8 cellular contexts compared by ENCODE assay signal in genomic region chr9:74953235-74953741, GRCh38. TPM values are rescaled to one million over a fixed set of nuclear protein-coding genes. Genes with fewer than 3 reads are reported as not detected.
DNase-seq lines count a peak whose midpoint lies in the region; ATAC-seq and TF ChIP-seq lines count a peak whose summit lies in the region.

No MANE protein-coding gene starts in this region.

- no peak for TF ChIP-seq CTCF in activated CD8-positive, alpha-beta T cell treated with anti-CD3 and anti-CD28 coated beads for 36 hours (IDR thresholded peaks at IDR 0.05)
- no peak for TF ChIP-seq CTCF in spleen (IDR thresholded peaks at IDR 0.05 in 8 of 11, conservative IDR thresholded peaks at IDR 0.05 in 3 of 11)

- no peaks in the 10 kb centered on the region for H3K36me3 ChIP-seq in spleen

- POLR2A ChIA-PET in activated CD8-positive, alpha-beta T cell treated with anti-CD3 and anti-CD28 coated beads for 36 hours (lab: Charles Lee), result interaction anchor here (0.5 to 2.0 kb wide), 2 partner anchors 11 to 123 kb away, joined by 3 to 7 read pairs; no protein-coding TSS in a partner anchor

- WGBS in spleen, 5 donors, result 44 to 48% (median 47%) methylated on average over 7 of the region's 7 CpGs

- H3K4me3 ChIP-seq in iPS-11a (ENCODE audit: low read depth, low read length) (peak overlapping the region; percentile 70), spleen (peak overlapping the region; percentile 71 to 93 (median 80))

- TF ChIP-seq POLR2A in spleen (IDR thresholded peaks at IDR 0.05), result no peak

- peaks cover 0 to 36% (median 5%) of the 10 kb centered on the region in 6 donors for H3K4me1 ChIP-seq in spleen

- no peaks in the 10 kb centered on the region for H3K9me3 Mint-ChIP-seq in activated CD8-positive, alpha-beta T cell treated with anti-CD3 and anti-CD28 coated beads for 36 hours

- CTCF ChIA-PET in activated CD8-positive, alpha-beta T cell treated with anti-CD3 and anti-CD28 coated beads for 36 hours (lab: Charles Lee), result interaction anchor here (0.9 to 7.6 kb wide), 9 partner anchors 10 to 177 kb away, joined by 3 to 68 read pairs (median 5); partner anchors contain the start of genes NMRK1 and OSTF1

- no peaks in the 10 kb centered on the region for H3K27me3 Mint-ChIP-seq in activated CD8-positive, alpha-beta T cell treated with anti-CD3 and anti-CD28 coated beads for 36 hours

- peaks cover 16% of the 10 kb centered on the region for H3K36me3 Mint-ChIP-seq in activated CD8-positive, alpha-beta T cell treated with anti-CD3 and anti-CD28 coated beads for 36 hours (ENCODE audit: low read depth)

- DNase-seq in GM04504 (ENCODE audit: low read depth), result peak; percentile 40
- DNase-seq in activated CD8-positive, alpha-beta T cell treated with anti-CD3 and anti-CD28 coated beads for 36 hours, result no peak
- DNase-seq in spleen, result no peak
- DNase-seq in COLO668 (lab: John Stamatoyannopoulos, UW; ENCODE audit: unreplicated experiment), result no peak
- DNase-seq in stimulated activated CD4-positive, alpha-beta T cell treated with anti-CD3 and anti-CD28 coated beads, Interleukin-2, amount 100 ng/mL, for 48 hours, result no peak
- DNase-seq in NCI-H2029 treated with DMSO at 0.1 percent for 48 hours (lab: John Stamatoyannopoulos, UW), result no peak

- peak; percentile 1 for ATAC-seq in HG02870 (IDR thresholded peaks at IDR 0.05; ENCODE audit: unreplicated experiment)
- no peak for ATAC-seq in activated CD8-positive, alpha-beta T cell treated with anti-CD3 and anti-CD28 coated beads for 36 hours

- peak overlapping the region; percentile 97 to 99 (median 98) for H3K27ac ChIP-seq in spleen

- peak overlapping the region; percentile 92 for H3K4me3 Mint-ChIP-seq in activated CD8-positive, alpha-beta T cell treated with anti-CD3 and anti-CD28 coated beads for 36 hours

- intact Hi-C loops in activated CD8-positive, alpha-beta T cell treated with anti-CD3 and anti-CD28 coated beads for 36 hours (cut with micrococcal nuclease), result loop anchor here (2.0 to 5.0 kb wide), 2 partner anchors 74 to 134 kb away; partner anchors contain the start of genes NMRK1 and OSTF1
- intact Hi-C loops in spleen (cut with DNase I; ENCODE audit: low total_unique reads), result loop anchor here (5.0 to 10.0 kb wide), 2 partner anchors 82 to 134 kb away; partner anchors contain the start of genes NMRK1 and OSTF1

- no peaks in the 10 kb centered on the region for H3K9me3 ChIP-seq in spleen

- no peaks in the 10 kb centered on the region for H3K27me3 ChIP-seq in spleen (replicated peaks in 1 of 7)

- peak overlapping the region; percentile 88 for H3K27ac Mint-ChIP-seq in activated CD8-positive, alpha-beta T cell treated with anti-CD3 and anti-CD28 coated beads for 36 hours

- peaks cover 28% of the 10 kb centered on the region for H3K4me1 Mint-ChIP-seq in activated CD8-positive, alpha-beta T cell treated with anti-CD3 and anti-CD28 coated beads for 36 hours (ENCODE audit: low read depth)

RNA-seq across cellular contexts. Expression of gene C9orf40, which starts 0.6 kb away (rescaled TPM):
- 10 to 100 TPM; 18.6 to 20.9 TPM for total RNA-seq in activated CD8-positive, alpha-beta T cell treated with anti-CD3 and anti-CD28 coated beads for 36 hours
- 1 to 10 TPM; 4.0 to 6.5 (median 5.0) TPM for total RNA-seq in spleen
- 1 to 10 TPM; 4.2 to 6.6 (median 6.3) TPM for polyA plus RNA-seq in spleen
